In the genomic region with DNA sequence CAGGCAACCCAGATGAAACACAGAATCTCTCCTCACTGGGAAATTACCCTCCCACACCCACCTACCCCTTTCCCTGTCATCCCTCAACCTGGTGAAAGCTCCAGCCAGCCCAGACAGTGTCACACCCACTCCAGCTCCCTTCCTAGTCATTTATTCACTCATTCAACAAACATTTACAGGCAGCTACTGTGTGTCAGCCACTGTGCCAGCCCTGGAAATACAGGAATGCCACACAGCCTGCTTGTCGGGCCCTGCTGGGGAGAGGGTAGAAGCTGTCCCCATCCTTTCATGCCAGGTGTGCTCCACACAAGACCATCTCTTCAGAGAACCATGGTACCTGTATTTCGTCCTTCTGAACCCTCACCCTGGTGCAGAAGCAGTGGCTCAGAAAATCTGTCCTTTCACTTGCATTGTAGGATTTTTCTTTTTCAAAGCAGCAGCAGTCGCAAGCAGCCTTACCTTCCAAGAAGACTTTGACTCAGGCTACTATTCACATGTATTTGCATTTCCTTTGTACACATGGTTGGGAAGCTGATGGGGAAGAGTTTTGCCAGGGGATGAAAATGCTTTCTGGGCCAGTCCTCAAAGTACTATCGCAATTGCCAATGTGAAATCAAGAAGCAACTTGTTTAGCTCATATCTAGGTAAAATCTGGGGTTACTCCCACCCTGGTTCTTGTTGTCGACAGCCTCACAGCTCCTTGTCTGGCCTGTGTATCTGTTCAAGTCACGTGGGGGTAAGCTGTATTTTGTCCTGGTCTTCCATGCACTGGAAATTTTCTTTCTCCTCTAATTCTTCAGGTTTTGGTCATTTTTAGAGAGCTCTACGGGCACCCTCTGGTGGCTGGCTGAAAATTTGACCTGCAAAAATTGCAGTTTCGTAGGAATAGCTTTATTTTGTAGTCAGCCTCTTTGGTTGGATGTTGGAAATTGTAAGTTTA, we compare ENCODE assay signal across 8 cellular contexts.
DNase-seq lines count a peak whose midpoint lies in the region; ATAC-seq and TF ChIP-seq lines count a peak whose summit lies in the region.

No MANE protein-coding gene starts in this region.

- no peak overlapping the region for H3K27ac ChIP-seq in cardiac muscle cell

- H3K4me3 Mint-ChIP-seq in activated CD4-positive, alpha-beta T cell treated with anti-CD3 and anti-CD28 coated beads, Interleukin-2, amount 10 ng/mL, durations not matched to agents 7 days and 5 days = no peak overlapping the region

- H3K9me3 Mint-ChIP-seq in activated CD4-positive, alpha-beta T cell treated with anti-CD3 and anti-CD28 coated beads, Interleukin-2, amount 10 ng/mL, durations not matched to agents 7 days and 5 days = peaks cover 6% of the 10 kb centered on the region

- CTCF ChIA-PET in activated CD4-positive, alpha-beta T cell treated with anti-CD3 and anti-CD28 coated beads, Interleukin-2, amount 10 ng/mL, durations not matched to agents 7 days and 5 days (lab: Charles Lee) = interaction anchor here (0.6 to 2.5 kb wide), 11 partner anchors 9 to 260 kb away, joined by 3 to 16 read pairs (median 4); no protein-coding TSS in a partner anchor

- H3K9me3 ChIP-seq in adipocyte (ENCODE audit: control insufficient read depth, low read length) (no peaks in the 10 kb centered on the region), cardiac muscle cell (ENCODE audit: low read depth) (no peaks in the 10 kb centered on the region)

- peaks cover 1% of the 10 kb centered on the region for H3K27me3 Mint-ChIP-seq in activated CD4-positive, alpha-beta T cell treated with anti-CD3 and anti-CD28 coated beads, Interleukin-2, amount 10 ng/mL, durations not matched to agents 7 days and 5 days

- TF ChIP-seq CTCF in cardiac muscle cell (IDR thresholded peaks at IDR 0.05; ENCODE audit: low read depth, low read length) (peak; percentile 76), retinal pigment epithelial cell (conservative IDR thresholded peaks at IDR 0.05; ENCODE audit: low read depth, low read length) (peak; percentile 81)

- peaks cover 5% of the 10 kb centered on the region for H3K27me3 ChIP-seq in adipocyte (replicated peaks; ENCODE audit: control insufficient read depth, insufficient read depth, low read length)
- no peaks in the 10 kb centered on the region for H3K27me3 ChIP-seq in cardiac muscle cell

- DNase-seq in activated CD4-positive, alpha-beta T cell treated with anti-CD3 and anti-CD28 coated beads, Interleukin-2, amount 10 ng/mL, durations not matched to agents 7 days and 5 days = peak; percentile 47
- DNase-seq in activated CD4-positive, alpha-beta T cell treated with anti-CD3 and anti-CD28 coated beads, Interleukin-2, amount 50 U/mL, for 4 hours = no peak
- DNase-seq in NCI-H1694 (lab: John Stamatoyannopoulos, UW) (peak; percentile 59), adipocyte (ENCODE audit: low read depth) (peak; percentile 72), cardiac muscle cell (ENCODE audit: low read depth in 1 of 2, low spot score in 1 of 2) (peak; percentile 19 to 76), retinal pigment epithelial cell (ENCODE audit: low read depth) (no peak)
- no peak for DNase-seq in activated CD8-positive, alpha-beta memory T cell treated with anti-CD3 and anti-CD28 coated beads, Interleukin-2, amount 50 U/mL, for 48 hours

- H3K4me3 ChIP-seq in adipocyte (ENCODE audit: low read length) (no peak overlapping the region), cardiac muscle cell (no peak overlapping the region), retinal pigment epithelial cell (ENCODE audit: low read length) (no peak overlapping the region)

- peak overlapping the region; percentile 61 for H3K27ac Mint-ChIP-seq in activated CD4-positive, alpha-beta T cell treated with anti-CD3 and anti-CD28 coated beads, Interleukin-2, amount 10 ng/mL, durations not matched to agents 7 days and 5 days

- H3K9ac ChIP-seq in adipocyte (ENCODE audit: low read length) = no peak overlapping the region

- H3K4me1 ChIP-seq in adipocyte (ENCODE audit: control insufficient read depth, insufficient read depth, low read length) (no peaks in the 10 kb centered on the region), cardiac muscle cell (ENCODE audit: low read depth) (peaks cover 5% of the 10 kb centered on the region)

- POLR2A ChIA-PET in activated CD4-positive, alpha-beta T cell treated with anti-CD3 and anti-CD28 coated beads, Interleukin-2, amount 10 ng/mL, durations not matched to agents 7 days and 5 days (lab: Charles Lee) = no interaction called here

- no peak for ATAC-seq in HG02852 (IDR thresholded peaks at IDR 0.05; ENCODE audit: unreplicated experiment)

- H3K4me1 Mint-ChIP-seq in activated CD4-positive, alpha-beta T cell treated with anti-CD3 and anti-CD28 coated beads, Interleukin-2, amount 10 ng/mL, durations not matched to agents 7 days and 5 days = peaks cover 47% of the 10 kb centered on the region

- H3K36me3 Mint-ChIP-seq in activated CD4-positive, alpha-beta T cell treated with anti-CD3 and anti-CD28 coated beads, Interleukin-2, amount 10 ng/mL, durations not matched to agents 7 days and 5 days (ENCODE audit: low read depth) = peaks cover 13% of the 10 kb centered on the region

- no peaks in the 10 kb centered on the region for H3K36me3 ChIP-seq in adipocyte (ENCODE audit: control insufficient read depth, insufficient read depth, low read length, severe bottlenecking)
- no peaks in the 10 kb centered on the region for H3K36me3 ChIP-seq in cardiac muscle cell

Comparison
In these comparisons a context has a peak if more than half of its experiments do, and no peak if none do; other contexts are left out.
1. DNase-seq: peak in activated CD4-positive, alpha-beta T cell treated with anti-CD3 and anti-CD28 coated beads, Interleukin-2, amount 10 ng/mL, durations not matched to agents 7 days and 5 days (single experiment), NCI-H1694 (single experiment), adipocyte (single experiment) and cardiac muscle cell (2 of 2); none in activated CD4-positive, alpha-beta T cell treated with anti-CD3 and anti-CD28 coated beads, Interleukin-2, amount 50 U/mL, for 4 hours (0 of 2), retinal pigment epithelial cell (single experiment) and activated CD8-positive, alpha-beta memory T cell treated with anti-CD3 and anti-CD28 coated beads, Interleukin-2, amount 50 U/mL, for 48 hours (single experiment).